In the genomic region with DNA sequence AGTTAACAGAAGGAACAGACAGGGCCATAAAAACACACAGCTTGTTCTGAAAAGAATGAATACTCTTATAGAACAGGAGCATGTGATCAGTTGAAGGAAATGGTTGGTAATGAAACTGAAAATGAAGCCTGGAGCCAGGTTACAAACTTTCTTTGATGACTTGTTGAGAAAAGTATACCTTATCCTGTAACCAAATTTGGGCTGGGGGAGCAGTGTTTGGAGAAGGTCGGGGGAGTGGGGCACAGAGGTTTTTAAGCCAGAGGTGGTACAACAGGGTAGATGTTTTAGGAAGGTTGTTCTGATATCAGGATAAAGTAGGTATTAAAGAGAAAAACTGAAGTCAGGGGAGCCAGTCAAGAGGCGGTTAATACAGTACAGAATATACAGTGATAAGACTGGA, we compare ENCODE assay signal across 10 cellular contexts. TPM values are rescaled to one million over a fixed set of nuclear protein-coding genes. Genes with fewer than 3 reads are reported as not detected.
DNase-seq lines count a peak whose midpoint lies in the region; ATAC-seq lines count a peak whose summit lies in the region.
"Had no signal": no experiment of that assay in that cellular context is flagged by ENCODE, and none has a peak within 500 bp of the region (broad histone marks: within the 10 kb centered on the region; RNA-seq: fewer than 3 reads in every experiment).

No MANE protein-coding gene starts in this region.

- peak overlapping the region; percentile 96 for H3K27ac Mint-ChIP-seq in activated T-cell treated with anti-CD3 and anti-CD28 coated beads, Interleukin-2, amount 50 U/mL, for 72 hours
- H3K27ac Mint-ChIP-seq in stimulated activated effector memory CD8-positive, alpha-beta T cell treated with anti-CD3 and anti-CD28 coated beads, Interleukin-12 subunit alpha, Interleukin-12 subunit beta, amount 100 ng/mL, for 72 hours = peak overlapping the region; percentile 52

- H3K4me3 Mint-ChIP-seq in activated T-cell treated with anti-CD3 and anti-CD28 coated beads, Interleukin-2, amount 50 U/mL, for 72 hours = peak overlapping the region; percentile 77 to 86
- peak overlapping the region; percentile 18 for H3K4me3 Mint-ChIP-seq in stimulated activated effector memory CD8-positive, alpha-beta T cell treated with anti-CD3 and anti-CD28 coated beads, Interleukin-12 subunit alpha, Interleukin-12 subunit beta, amount 100 ng/mL, for 72 hours

- peaks cover 45% of the 10 kb centered on the region for H3K4me1 Mint-ChIP-seq in activated T-cell treated with anti-CD3 and anti-CD28 coated beads, Interleukin-2, amount 50 U/mL, for 72 hours (ENCODE audit: low read depth)
- H3K4me1 Mint-ChIP-seq in stimulated activated effector memory CD8-positive, alpha-beta T cell treated with anti-CD3 and anti-CD28 coated beads, Interleukin-12 subunit alpha, Interleukin-12 subunit beta, amount 100 ng/mL, for 72 hours = peaks cover 26% of the 10 kb centered on the region

- H3K27me3 Mint-ChIP-seq in activated T-cell treated with anti-CD3 and anti-CD28 coated beads, Interleukin-2, amount 50 U/mL, for 72 hours (ENCODE audit: low read depth) = no peaks in the 10 kb centered on the region

- ATAC-seq in activated T-cell treated with anti-CD3 and anti-CD28 coated beads, Interleukin-2, amount 50 U/mL, for 72 hours (replicated peaks in 1 of 2) = peak; percentile 87 to 96
- ATAC-seq in HG02623 (IDR thresholded peaks at IDR 0.05; ENCODE audit: unreplicated experiment) = peak; percentile 96
- peak; percentile 85 for ATAC-seq in HG03571 (IDR thresholded peaks at IDR 0.05; ENCODE audit: unreplicated experiment)
- ATAC-seq in stimulated activated effector memory CD8-positive, alpha-beta T cell treated with anti-CD3 and anti-CD28 coated beads, Interleukin-12 subunit alpha, Interleukin-12 subunit beta, amount 100 ng/mL, for 72 hours = peak; percentile 60

- peak in 1 of 2 donors; percentile 19 for DNase-seq in activated T-cell treated with anti-CD3 and anti-CD28 coated beads, Interleukin-2, amount 50 U/mL, for 72 hours
- DNase-seq in activated T-cell treated with anti-CD3 and anti-CD28 coated beads for 4 hours = no peak
- no peak for DNase-seq in stimulated activated effector memory CD8-positive, alpha-beta T cell treated with anti-CD3 and anti-CD28 coated beads, Interleukin-12 subunit alpha, Interleukin-12 subunit beta, amount 100 ng/mL, for 72 hours (ENCODE audit: low spot score in 2 of 2)
- no peak for DNase-seq in NCI-H146 (lab: John Stamatoyannopoulos, UW)
- DNase-seq in NCI-H524 (lab: John Stamatoyannopoulos, UW) = no peak
- DNase-seq in AG20443 (ENCODE audit: low spot score) = no peak
- DNase-seq: NCI-H1417 treated with DMSO at 0.1 percent for 48 hours; stimulated activated CD4-positive, alpha-beta T cell treated with anti-CD3 and anti-CD28 coated beads, Interleukin-4, amount 100 ng/mL, for 1 hour had no signal

- no peaks in the 10 kb centered on the region for H3K9me3 Mint-ChIP-seq in activated T-cell treated with anti-CD3 and anti-CD28 coated beads, Interleukin-2, amount 50 U/mL, for 72 hours
- H3K9me3 Mint-ChIP-seq in stimulated activated effector memory CD8-positive, alpha-beta T cell treated with anti-CD3 and anti-CD28 coated beads, Interleukin-12 subunit alpha, Interleukin-12 subunit beta, amount 100 ng/mL, for 72 hours = no peaks in the 10 kb centered on the region

- H3K36me3 Mint-ChIP-seq in activated T-cell treated with anti-CD3 and anti-CD28 coated beads, Interleukin-2, amount 50 U/mL, for 72 hours (ENCODE audit: insufficient read depth in 2 of 2) = peaks cover 11 to 26% of the 10 kb centered on the region in 2 donors
- H3K36me3 Mint-ChIP-seq in stimulated activated effector memory CD8-positive, alpha-beta T cell treated with anti-CD3 and anti-CD28 coated beads, Interleukin-12 subunit alpha, Interleukin-12 subunit beta, amount 100 ng/mL, for 72 hours = peaks cover 78% of the 10 kb centered on the region

RNA-seq across cellular contexts. Expression of a gene that starts 8.2 kb away (rescaled TPM):
- 10 to 100 TPM; 46.3 to 51.2 TPM for total RNA-seq in activated T-cell treated with anti-CD3 and anti-CD28 coated beads, Interleukin-2, amount 50 U/mL, for 72 hours

RNA-seq across cellular contexts. Expression of a gene that starts 8.3 kb away (rescaled TPM):
- total RNA-seq in activated T-cell treated with anti-CD3 and anti-CD28 coated beads, Interleukin-2, amount 50 U/mL, for 72 hours = 10 to 100 TPM; 92.7 to 93.4 TPM

RNA-seq across cellular contexts. Expression of a gene that starts 16.3 kb away (rescaled TPM):
- total RNA-seq in activated T-cell treated with anti-CD3 and anti-CD28 coated beads, Interleukin-2, amount 50 U/mL, for 72 hours = 1 to 10 TPM; 1.6 to 2.8 TPM
